In the genomic region with DNA sequence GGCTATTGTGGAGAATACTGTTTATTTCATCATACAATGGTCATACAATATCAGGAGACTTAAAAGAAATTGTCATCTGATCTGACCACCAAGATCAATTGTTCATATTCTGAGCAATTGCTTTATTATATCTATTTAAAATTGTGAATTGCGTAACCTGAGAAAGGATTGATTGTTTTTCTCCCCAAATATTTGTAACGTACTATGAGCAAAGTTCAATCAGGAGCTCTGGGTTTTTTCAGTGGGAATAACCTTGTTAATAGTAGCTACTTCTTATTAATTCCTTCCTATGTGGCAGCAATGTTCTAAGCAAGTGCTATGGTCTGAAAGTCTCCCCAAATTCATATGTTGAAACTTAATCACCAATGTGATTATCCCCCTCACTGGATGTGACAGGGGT, we compare ENCODE assay signal across 33 cellular contexts.
DNase-seq lines count a peak whose midpoint lies in the region; ATAC-seq, FAIRE-seq and TF ChIP-seq lines count a peak whose summit lies in the region.
"Had no signal": no experiment of that assay in that cellular context is flagged by ENCODE, and none has a peak within 500 bp of the region (broad histone marks: within the 10 kb centered on the region; RNA-seq: fewer than 3 reads in every experiment).

No MANE protein-coding gene starts in this region.

- H3K18ac ChIP-seq in IMR-90 (ENCODE audit: low read depth, low read length) = no peak overlapping the region

- H3K4me1 ChIP-seq in liver (ENCODE audit: control insufficient read depth in 4 of 4, insufficient read depth in 4 of 4, low read length in 3 of 4) = peaks cover 0 to 17% (median 10%) of the 10 kb centered on the region in 4 donors
- no peaks in the 10 kb centered on the region for H3K4me1 ChIP-seq in HepG2 (ENCODE audit: insufficient read depth, low read length)
- H3K4me1 ChIP-seq in IMR-90 (ENCODE audit: control insufficient read depth, insufficient read depth, low read length) = no peaks in the 10 kb centered on the region
- H3K4me1 ChIP-seq in right lobe of liver = peaks cover 0 to 22% (median 6%) of the 10 kb centered on the region in 4 donors
- H3K4me1 ChIP-seq: A549, BLaER1, Caco-2 had no signal

- no peaks in the 10 kb centered on the region for H4K20me1 ChIP-seq in HepG2 (ENCODE audit: insufficient read depth, low read length)
- no peaks in the 10 kb centered on the region for H4K20me1 ChIP-seq in IMR-90 (ENCODE audit: insufficient read depth, low read length)
- H4K20me1 ChIP-seq: BLaER1; BLaER1 treated with 17β-estradiol and CSF1 and Interleukin-3, amounts not matched to agents 10 nM and 100 nM had no signal

- H3K4ac ChIP-seq in IMR-90 (ENCODE audit: low read depth, low read length) = no peak overlapping the region

- H2BK15ac ChIP-seq in IMR-90 (ENCODE audit: low read depth, low read length) = no peak overlapping the region

- no peak for FAIRE-seq in HepG2 (lab: Jason Lieb, UNC)
- FAIRE-seq: A204.1, A549, D721Med had no signal

- 32% methylated on average over 2 of the region's 2 CpGs for WGBS in liver
- 4% methylated on average over 2 of the region's 2 CpGs for WGBS in HepG2 (ENCODE audit: low lambda C conversion rate)
- WGBS in IMR-90 (ENCODE audit: extremely low coverage in 2 of 2, insufficient read length in 1 of 2), 2 experiments = no CpG with 5 or more reads among the region's 2 CpGs
- 15% methylated on average over 2 of the region's 2 CpGs for WGBS in right lobe of liver (ENCODE audit: insufficient coverage, low coverage, low lambda C conversion rate, missing lambda C conversion rate)

- TF ChIP-seq RAD21 in liver (IDR thresholded peaks at IDR 0.05) (no peak), HepG2 (CRISPR knock-in tag; IDR thresholded peaks at IDR 0.05) (no peak), IMR-90 (IDR thresholded peaks at IDR 0.05; ENCODE audit: low read length) (no peak)

- CTCF ChIA-PET in HepG2 (lab: Yijun Ruan, JAX; ENCODE audit: low intra/inter-chr PET ratio, low total read pairs) (no interaction called here), IMR-90 (lab: Yijun Ruan, JAX) (no interaction called here)

- H3K56ac ChIP-seq in IMR-90 (ENCODE audit: extremely low read depth, insufficient read depth, low read length) = no peak overlapping the region

- H3K9me3 ChIP-seq in liver (ENCODE audit: control insufficient read depth in 4 of 4, low read length in 3 of 4) (peaks cover 0 to 2% (median 0%) of the 10 kb centered on the region in 4 donors), HepG2 (ENCODE audit: low read length) (no peaks in the 10 kb centered on the region), IMR-90 (ENCODE audit: control insufficient read depth, insufficient read depth, low read length) (no peaks in the 10 kb centered on the region), right lobe of liver (no peaks in the 10 kb centered on the region)
- H3K9me3 ChIP-seq: A549; BE2C; BLaER1; BLaER1 treated with 17β-estradiol and CSF1 and Interleukin-3, amounts not matched to agents 10 nM and 100 nM; Caco-2 had no signal

- POLR2A ChIA-PET in HepG2 (lab: Yijun Ruan, JAX) (no interaction called here), IMR-90 (lab: Charles Lee; ENCODE audit: unreplicated experiment) (no interaction called here)

- H2AK5ac ChIP-seq in IMR-90 (ENCODE audit: low read depth, low read length) = no peak overlapping the region

- H3K23ac ChIP-seq in IMR-90 (ENCODE audit: low read depth, low read length) = no peak overlapping the region

- H3K27ac ChIP-seq in liver (ENCODE audit: low read depth in 1 of 2, low read length in 2 of 2) (no peak overlapping the region), HepG2 (ENCODE audit: extremely low read length, insufficient read depth, low read length) (no peak overlapping the region), IMR-90 (ENCODE audit: insufficient read depth, low read length) (no peak overlapping the region), right lobe of liver (peak overlapping the region in 1 of 3 donors; percentile 33)
- H3K27ac ChIP-seq: 22Rv1; A549; BLaER1; BLaER1 treated with 17β-estradiol and CSF1 and Interleukin-3, amounts not matched to agents 10 nM and 100 nM; C4-2B had no signal

- H2BK5ac ChIP-seq in IMR-90 (ENCODE audit: low read depth, low read length, poor library complexity, severe bottlenecking) = no peak overlapping the region

- H3K79me2 ChIP-seq in HepG2 (ENCODE audit: insufficient read depth, low read length) = no peaks in the 10 kb centered on the region

- H3K36me3 ChIP-seq in liver (ENCODE audit: control insufficient read depth in 4 of 4, insufficient read depth in 3 of 4, low read depth in 1 of 4, low read length in 3 of 4) (no peaks in the 10 kb centered on the region), HepG2 (replicated peaks in 1 of 2; ENCODE audit: control insufficient read depth in 1 of 2, insufficient read depth in 2 of 2, low read length in 2 of 2) (no peaks in the 10 kb centered on the region), IMR-90 (ENCODE audit: control insufficient read depth, insufficient read depth, low read length) (no peaks in the 10 kb centered on the region), right lobe of liver (no peaks in the 10 kb centered on the region)
- H3K36me3 ChIP-seq: BE2C; BLaER1; BLaER1 treated with 17β-estradiol and CSF1 and Interleukin-3, amounts not matched to agents 10 nM and 100 nM had no signal

- H3K4me3 ChIP-seq in liver (ENCODE audit: low read depth in 1 of 3, low read length in 3 of 3) (no peak overlapping the region), HepG2 (replicated peaks in 1 of 3; ENCODE audit: insufficient read depth in 1 of 3, low read depth in 2 of 3, low read length in 3 of 3) (no peak overlapping the region), IMR-90 (ENCODE audit: insufficient read depth, low read depth, low read length) (no peak overlapping the region), right lobe of liver (no peak overlapping the region)
- H3K4me3 ChIP-seq: A549; BLaER1; BLaER1 treated with 17β-estradiol and CSF1 and Interleukin-3, amounts not matched to agents 10 nM and 100 nM had no signal

- no peaks in the 10 kb centered on the region for H3K79me1 ChIP-seq in IMR-90 (ENCODE audit: low read depth in 1 of 2, low read length in 2 of 2)

- H3K9ac ChIP-seq in liver (ENCODE audit: low read depth in 1 of 2, low read length in 2 of 2) (no peak overlapping the region), HepG2 (ENCODE audit: insufficient read depth, low read depth, low read length) (no peak overlapping the region), IMR-90 (ENCODE audit: low read depth, low read length) (no peak overlapping the region)
- H3K9ac ChIP-seq: BLaER1; BLaER1 treated with 17β-estradiol and CSF1 and Interleukin-3, amounts not matched to agents 10 nM and 100 nM had no signal

- no peak overlapping the region for H3K4me2 ChIP-seq in HepG2 (ENCODE audit: low read depth, low read length)
- no peak overlapping the region for H3K4me2 ChIP-seq in IMR-90 (ENCODE audit: low read depth, low read length)
- H3K4me2 ChIP-seq: A549; BLaER1; BLaER1 treated with 17β-estradiol and CSF1 and Interleukin-3, amounts not matched to agents 10 nM and 100 nM had no signal

- TF ChIP-seq CTCF in liver (IDR thresholded peaks at IDR 0.05; ENCODE audit: low read depth, low read length, missing input control) (no peak), HepG2 (CRISPR knock-in tag; IDR thresholded peaks at IDR 0.05) (no peak), IMR-90 (conservative IDR thresholded peaks at IDR 0.05; ENCODE audit: low read depth, low read length) (no peak), right lobe of liver (IDR thresholded peaks at IDR 0.05) (no peak)

- H4K8ac ChIP-seq in IMR-90 (ENCODE audit: low read depth in 2 of 2, low read length in 2 of 2) = no peak overlapping the region

- no peak overlapping the region for H4K91ac ChIP-seq in IMR-90 (ENCODE audit: insufficient read depth, low read depth, low read length)

- no peak for TF ChIP-seq POLR2A in HepG2 (IDR thresholded peaks at IDR 0.05; ENCODE audit: insufficient read depth in 1 of 2, low read depth in 2 of 2, low read length in 2 of 2)
- TF ChIP-seq POLR2A in IMR-90 (IDR thresholded peaks at IDR 0.05; ENCODE audit: low read depth, low read length) = no peak
- no peak for TF ChIP-seq POLR2A in right lobe of liver (IDR thresholded peaks at IDR 0.05)

- no peak overlapping the region for H2BK120ac ChIP-seq in IMR-90 (ENCODE audit: low read depth, low read length)

- H2AFZ ChIP-seq in HepG2 (ENCODE audit: low read length) (no peak overlapping the region), IMR-90 (replicated peaks; ENCODE audit: low read length, poor library complexity) (no peak overlapping the region)

- H3K14ac ChIP-seq in IMR-90 (replicated peaks; ENCODE audit: low read depth, low read length) = no peak overlapping the region

- in situ Hi-C loops in HepG2 (cut with HindIII; ENCODE audit: extremely low pct_ligation_motif_present, low pct_unique_long_range_greater_than_20kb) = no loop called here
- in situ Hi-C loops in IMR-90 (cut with MboI; ENCODE audit: low sequenced_read_pairs) = no loop called here

- no peak overlapping the region for H2AK9ac ChIP-seq in IMR-90 (replicated peaks; ENCODE audit: low read depth, low read length, poor library complexity)

- H3K27me3 ChIP-seq in liver (ENCODE audit: control insufficient read depth in 4 of 4, insufficient read depth in 4 of 4, low read length in 3 of 4) = no peaks in the 10 kb centered on the region
- no peaks in the 10 kb centered on the region for H3K27me3 ChIP-seq in HepG2 (ENCODE audit: control insufficient read depth in 1 of 2, insufficient read depth in 2 of 2, low read length in 2 of 2)
- no peaks in the 10 kb centered on the region for H3K27me3 ChIP-seq in IMR-90 (ENCODE audit: control insufficient read depth, insufficient read depth, low read length)
- H3K27me3 ChIP-seq in right lobe of liver = no peaks in the 10 kb centered on the region
- H3K27me3 ChIP-seq: BE2C; BLaER1; BLaER1 treated with 17β-estradiol and CSF1 and Interleukin-3, amounts not matched to agents 10 nM and 100 nM had no signal

- no peak overlapping the region for H2BK20ac ChIP-seq in IMR-90 (ENCODE audit: low read depth, low read length)

- no peak for DNase-seq in HepG2 (ENCODE audit: low spot score)
- no peak for DNase-seq in IMR-90
- DNase-seq in right lobe of liver = no peak
- DNase-seq: 8988T; ACHN; AML-193; BE2C; C1 segment of cervical spinal cord; Caco-2; Calu3; CD4-positive, alpha-beta memory T cell; CD4-positive, alpha-beta T cell; CD4-positive, CD25-positive, alpha-beta regulatory T cell; CD8-positive, alpha-beta memory T cell; CD8-positive, alpha-beta T cell; COR-L47; DMS 273 treated with DMSO at 0.1 percent for 48 hours; DMS153; DMS53; DMS79; DMS79 treated with DMSO at 0.1 percent for 48 hours; DND-41; EL had no signal

- H4K5ac ChIP-seq in IMR-90 (ENCODE audit: low read depth, low read length) = no peak overlapping the region

- no peak for TF ChIP-seq EP300 in HepG2 (IDR thresholded peaks at IDR 0.05; ENCODE audit: low read depth in 2 of 2, low read length in 2 of 2)
- no peak for TF ChIP-seq EP300 in HepG2 (CRISPR knock-in tag; IDR thresholded peaks at IDR 0.05; ENCODE audit: borderline replicate concordance)

- intact Hi-C loops in HepG2 (cut with micrococcal nuclease; ENCODE audit: unreplicated experiment) (no loop called here), IMR-90 (cut with micrococcal nuclease) (no loop called here), right lobe of liver (cut with DNase I) (no loop called here)

- dilution Hi-C loops in IMR-90 (cut with HindIII; ENCODE audit: low sequenced_read_pairs, unreplicated experiment) = no loop called here

- ATAC-seq in HepG2 = no peak
- no peak for ATAC-seq in IMR-90 (ENCODE audit: low read depth)
- ATAC-seq in right lobe of liver = peak in 3 of 4 donors; percentile 23 to 35 (median 34)
- ATAC-seq in HG02642 (IDR thresholded peaks at IDR 0.05; ENCODE audit: poor library complexity, unreplicated experiment) = no peak
- ATAC-seq in GM18873 (IDR thresholded peaks at IDR 0.05; ENCODE audit: low FRiP score, unreplicated experiment) = no peak
- ATAC-seq: A549; CD8-positive, alpha-beta T cell had no signal

- BruUV-seq in HepG2 (replicated peaks; lab: Mats Ljungman, UMichigan) (no TSS peak), IMR-90 (replicated peaks; lab: Mats Ljungman, UMichigan) (no TSS peak)

- H3K9me1 ChIP-seq in IMR-90 (ENCODE audit: insufficient read depth, low read length) = no peaks in the 10 kb centered on the region

Comparison
In these comparisons a context has a peak if more than half of its experiments do, and no peak if none do; other contexts are left out.
1. ATAC-seq: peak in right lobe of liver (3 of 4); none in HepG2 (single experiment), IMR-90 (single experiment), HG02642 (single experiment) and GM18873 (single experiment).